ENCODE assay signal across 8 cellular contexts in the genomic region with DNA sequence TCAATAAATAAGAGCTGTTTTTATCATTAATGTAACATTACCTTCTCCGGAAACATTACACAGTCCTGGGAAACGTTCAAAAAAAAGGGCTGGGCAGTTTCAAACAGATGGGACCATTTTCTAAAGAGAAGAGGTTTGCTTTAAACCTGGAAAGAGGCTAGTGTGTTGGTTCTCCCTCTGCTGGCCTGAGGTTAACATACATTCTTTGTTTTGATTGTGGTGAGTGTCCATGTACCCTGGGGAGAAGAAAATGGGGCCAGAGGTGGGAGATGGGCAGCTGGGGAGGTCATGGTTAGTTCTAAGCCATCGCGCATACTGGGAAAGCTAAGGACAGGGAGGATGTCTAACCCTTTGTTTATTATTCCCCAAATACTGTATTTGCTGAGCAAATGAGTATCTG.
A peak's percentile ranks its signal among the peaks of the same experiment; 100 is the strongest.
DNase-seq lines count a peak whose midpoint lies in the region; ATAC-seq, FAIRE-seq and TF ChIP-seq lines count a peak whose summit lies in the region.

No MANE protein-coding gene starts in this region.

- H4K5ac ChIP-seq in H1 (ENCODE audit: insufficient read length, low read depth, low read length) (no peak overlapping the region), mesendoderm (ENCODE audit: low read length) (no peak overlapping the region)

- no peaks in the 10 kb centered on the region for H3K79me2 ChIP-seq in H1 (ENCODE audit: control insufficient read depth in 1 of 2, insufficient read depth in 2 of 2, low read length in 2 of 2)
- H3K79me2 ChIP-seq in mesendoderm (ENCODE audit: control insufficient read depth, insufficient read depth, low read length), result no peaks in the 10 kb centered on the region

- 67% methylated on average over 4 of the region's 4 CpGs; no CpG with 5 or more reads in 1 of the 2 experiments for WGBS in H1 (ENCODE audit: extremely low coverage in 1 of 2, insufficient coverage in 1 of 2, insufficient read length in 1 of 2, insufficient replicate concordance in 2 of 2, low coverage in 1 of 2, low lambda C conversion rate in 2 of 2, missing lambda C conversion rate in 1 of 2), 2 experiments
- no CpG with 5 or more reads among the region's 4 CpGs for WGBS in mesendoderm (ENCODE audit: extremely low coverage, insufficient coverage, low lambda C conversion rate)

- H2BK120ac ChIP-seq in H1 (replicated peaks; ENCODE audit: low read depth, low read length) (no peak overlapping the region), mesendoderm (ENCODE audit: low read depth, low read length) (no peak overlapping the region)

- H3K4ac ChIP-seq in H1 (replicated peaks; ENCODE audit: insufficient read length, low read depth, low read length) (no peak overlapping the region), mesendoderm (ENCODE audit: low read depth, low read length) (no peak overlapping the region)

- no peak overlapping the region for H2BK15ac ChIP-seq in H1 (ENCODE audit: low read length)
- H2BK15ac ChIP-seq in mesendoderm (replicated peaks; ENCODE audit: low read depth), result no peak overlapping the region

- CTCF ChIA-PET in H1 (lab: Charles Lee; ENCODE audit: partially characterized antibody), result interaction anchor here (0.6 to 3.1 kb wide), 24 partner anchors 11 to 600 kb away, joined by 3 to 16 read pairs (median 4); no protein-coding TSS in a partner anchor

- no peak for TF ChIP-seq EP300 in H1 (IDR thresholded peaks at IDR 0.05; ENCODE audit: borderline replicate concordance in 1 of 2, low read depth in 2 of 2, low read length in 2 of 2)

- H3K18ac ChIP-seq in H1 (ENCODE audit: extremely low read depth, low read length) (no peak overlapping the region), mesendoderm (ENCODE audit: low read length) (no peak overlapping the region)

- H3K23ac ChIP-seq in H1 (ENCODE audit: insufficient read length) (no peak overlapping the region), mesendoderm (ENCODE audit: low read length) (no peak overlapping the region)

- no peak overlapping the region for H2BK5ac ChIP-seq in H1 (ENCODE audit: low read depth, low read length)
- H2BK5ac ChIP-seq in mesendoderm (ENCODE audit: low read length), result no peak overlapping the region

- H3K9me3 ChIP-seq in H1 (ENCODE audit: insufficient read depth in 2 of 2, low read depth in 1 of 2, low read length in 1 of 2), result no peaks in the 10 kb centered on the region

- H3K14ac ChIP-seq in H1 (ENCODE audit: insufficient read length), result no peak overlapping the region

- H4K20me1 ChIP-seq in H1 (replicated peaks in 1 of 2; ENCODE audit: control insufficient read depth in 1 of 2, insufficient read depth in 2 of 2, low read length in 2 of 2), result no peaks in the 10 kb centered on the region

- H3K4me3 ChIP-seq in H1 (ENCODE audit: extremely low read depth in 1 of 4, insufficient read depth in 2 of 4, low read depth in 3 of 4, low read length in 4 of 4) (no peak overlapping the region), mesendoderm (ENCODE audit: low read length) (no peak overlapping the region)

- no peak overlapping the region for H3K56ac ChIP-seq in H1 (replicated peaks; ENCODE audit: insufficient read length, low read depth, low read length)
- no peak overlapping the region for H3K56ac ChIP-seq in mesendoderm (ENCODE audit: low read length)

- H3K27me3 ChIP-seq in H1 (replicated peaks in 1 of 4; ENCODE audit: control insufficient read depth in 3 of 4, extremely low read depth in 1 of 4, insufficient read depth in 3 of 4, low read length in 3 of 4) (no peaks in the 10 kb centered on the region), mesendoderm (ENCODE audit: insufficient read depth, low read length, poor library complexity) (no peaks in the 10 kb centered on the region)

- H3K79me1 ChIP-seq in H1 (ENCODE audit: low read depth, low read length) (no peaks in the 10 kb centered on the region), mesendoderm (ENCODE audit: low read length) (no peaks in the 10 kb centered on the region)

- POLR2A ChIA-PET in H1 (lab: Charles Lee; ENCODE audit: partially characterized antibody), result no interaction called here

- H3K36me3 ChIP-seq in H1 (ENCODE audit: control insufficient read depth in 2 of 4, insufficient read depth in 4 of 4, low read length in 3 of 4), result no peaks in the 10 kb centered on the region
- H3K36me3 ChIP-seq in mesendoderm (ENCODE audit: control insufficient read depth, insufficient read depth, low read length), result no peaks in the 10 kb centered on the region

- DNase-seq in ELF-1 (ENCODE audit: low read depth, low spot score) (peak; percentile 69), NCI-H748 (lab: John Stamatoyannopoulos, UW; ENCODE audit: unreplicated experiment) (peak; percentile 57), H1 (ENCODE audit: low read depth in 1 of 2, low spot score in 2 of 2) (peak in 1 of 2 experiments; percentile 46), mesendoderm (peak; percentile 77), T-helper 1 cell (no peak)
- DNase-seq in activated naive CD4-positive, alpha-beta T cell treated with Interleukin-2 at 50 U/mL for 16 hours, result no peak

- peaks cover 0 to 9% (median 4%) of the 10 kb centered on the region in 4 experiments; a peak in 4 of 7 replicates for H3K4me1 ChIP-seq in H1 (replicated peaks in 1 of 4; ENCODE audit: control insufficient read depth in 3 of 4, insufficient read depth in 4 of 4, low read length in 3 of 4)
- no peaks in the 10 kb centered on the region for H3K4me1 ChIP-seq in mesendoderm (ENCODE audit: control insufficient read depth, low read depth, low read length)

- no peak overlapping the region for H3K9ac ChIP-seq in H1 (replicated peaks in 1 of 4; ENCODE audit: extremely low read depth in 1 of 4, low read depth in 3 of 4, low read length in 3 of 4)
- H3K9ac ChIP-seq in mesendoderm (ENCODE audit: low read length), result no peak overlapping the region

- ATAC-seq in GM19395 (IDR thresholded peaks at IDR 0.05; ENCODE audit: unreplicated experiment) (no peak), HG03280 (IDR thresholded peaks at IDR 0.05; ENCODE audit: unreplicated experiment) (no peak)

- peak in 2 of 3 experiments; percentile 30 to 60; a peak in 2 of 4 replicates for TF ChIP-seq CTCF in H1 (IDR thresholded peaks at IDR 0.05; ENCODE audit: control extremely low read depth in 1 of 3, insufficient read depth in 1 of 3, low read depth in 1 of 3, low read length in 3 of 3)

- H3K23me2 ChIP-seq in H1 (ENCODE audit: low read depth, low read length), result no peaks in the 10 kb centered on the region

- no peak overlapping the region for H2BK12ac ChIP-seq in H1 (ENCODE audit: low read depth, low read length)

- no peak for TF ChIP-seq POLR2A in H1 (IDR thresholded peaks at IDR 0.05; ENCODE audit: control extremely low read depth in 1 of 2, low read depth in 2 of 2, low read length in 2 of 2)

- peak; percentile 62 to 72 for TF ChIP-seq RAD21 in H1 (IDR thresholded peaks at IDR 0.05 in 1 of 2, conservative IDR thresholded peaks at IDR 0.05 in 1 of 2; ENCODE audit: low read depth in 2 of 2, low read length in 2 of 2)

- H3K27ac ChIP-seq in H1 (ENCODE audit: low read depth, low read length) (no peak overlapping the region), mesendoderm (ENCODE audit: low read depth, low read length) (no peak overlapping the region)

- no peak overlapping the region for H2AFZ ChIP-seq in H1 (ENCODE audit: low read length)

- H2BK20ac ChIP-seq in H1 (ENCODE audit: low read length), result no peak overlapping the region

- H4K8ac ChIP-seq in H1 (ENCODE audit: extremely low read depth, insufficient read depth, low read length) (no peak overlapping the region), mesendoderm (ENCODE audit: low read depth, low read length) (no peak overlapping the region)

- no peak overlapping the region for H2AK5ac ChIP-seq in H1 (ENCODE audit: low read depth, low read length)
- H2AK5ac ChIP-seq in mesendoderm (ENCODE audit: low read length), result no peak overlapping the region

- H3K4me2 ChIP-seq in H1 (ENCODE audit: insufficient read depth in 1 of 2, low read depth in 2 of 2, low read length in 2 of 2) (no peak overlapping the region), mesendoderm (ENCODE audit: low read length) (no peak overlapping the region)

- peak; percentile 39 for FAIRE-seq in H1 (lab: Jason Lieb, UNC)

- no peak overlapping the region for H4K91ac ChIP-seq in H1 (replicated peaks; ENCODE audit: insufficient read length, low read length)

TF ChIP-seq in H1, 55 proteins besides CTCF, POLR2A, EP300 and RAD21:
- TF ChIP-seq TEAD4 (IDR thresholded peaks at IDR 0.05; ENCODE audit: low read depth, low read length) (0 out of 2 replicates have a peak, but pooled peaks have one; percentile 11), POLR2AphosphoS5 (IDR thresholded peaks at IDR 0.05; ENCODE audit: low read depth, low read length) (no peak)

Comparison
In these comparisons a context has a peak if more than half of its experiments do, and no peak if none do; other contexts are left out.
1. DNase-seq: peak in ELF-1 (single experiment), NCI-H748 (single experiment) and mesendoderm (single experiment); none in activated naive CD4-positive, alpha-beta T cell treated with Interleukin-2 at 50 U/mL for 16 hours (single experiment) and T-helper 1 cell (0 of 5).